Comparison of ENCODE assay signal across 1 cellular context in genomic region chr15:40796508-40796907, GRCh38.
TF ChIP-seq lines count a peak whose summit lies in the region.

No MANE protein-coding gene starts in this region.

TF ChIP-seq in H1, 55 proteins besides CTCF, POLR2A, EP300 and RAD21:
- TF ChIP-seq TAF1 (IDR thresholded peaks at IDR 0.05; ENCODE audit: low read depth, low read length) (no peak), BRCA1 (IDR thresholded peaks at IDR 0.05; ENCODE audit: low read depth, low read length) (no peak), E2F6 (IDR thresholded peaks at IDR 0.05) (no peak), RBBP5 (IDR thresholded peaks at IDR 0.05; ENCODE audit: borderline replicate concordance, low read depth, low read length) (no peak), PHF8 (conservative IDR thresholded peaks at IDR 0.05; ENCODE audit: low read depth, low read length) (no peak), USF2 (IDR thresholded peaks at IDR 0.05; ENCODE audit: low read length) (no peak), TAF7 (optimal IDR thresholded peaks at IDR 0.05; ENCODE audit: borderline replicate concordance, low read depth, low read length) (no peak), KDM1A (IDR thresholded peaks at IDR 0.05; ENCODE audit: borderline replicate concordance, low read length) (no peak), RXRA (IDR thresholded peaks at IDR 0.05; ENCODE audit: insufficient read depth, low read depth, low read length) (no peak), NANOG (IDR thresholded peaks at IDR 0.05; ENCODE audit: insufficient read depth, low read depth, low read length, poor library complexity, severe bottlenecking) (no peak), POU5F1 (IDR thresholded peaks at IDR 0.05; ENCODE audit: low read depth, low read length) (no peak), MAFK (IDR thresholded peaks at IDR 0.05; ENCODE audit: low read depth, low read length) (no peak), TCF12 (IDR thresholded peaks at IDR 0.05; ENCODE audit: low read depth, low read length) (no peak)
